Comparison of ENCODE assay signal across 26 cellular contexts in genomic region chr11:131687291-131688055, GRCh38.
DNase-seq lines count a peak whose midpoint lies in the region; ATAC-seq, FAIRE-seq and TF ChIP-seq lines count a peak whose summit lies in the region.
"Had no signal": no experiment of that assay in that cellular context is flagged by ENCODE, and none has a peak within 500 bp of the region (broad histone marks: within the 10 kb centered on the region; RNA-seq: fewer than 3 reads in every experiment).

No MANE protein-coding gene starts in this region.

- H4K91ac ChIP-seq in neuronal stem cell (ENCODE audit: low read depth, low read length, poor library complexity): no peak overlapping the region

- H3K36me3 ChIP-seq in neuronal stem cell (replicated peaks in 1 of 2; ENCODE audit: control insufficient read depth in 2 of 2, insufficient read depth in 2 of 2, low read length in 2 of 2) (no peaks in the 10 kb centered on the region), suprapubic skin (no peaks in the 10 kb centered on the region)
- H3K36me3 ChIP-seq: MG63, uterus had no signal

- CTCF ChIA-PET in WTC11 (lab: Charles Lee): interaction anchor here (0.5 to 3.1 kb wide), 39 partner anchors 9 to 715 kb away, joined by 3 to 23 read pairs (median 4); no protein-coding TSS in a partner anchor

- intact Hi-C loops in right cardiac atrium (cut with DNase I): no loop called here
- intact Hi-C loops in left cardiac atrium (cut with DNase I): no loop called here

- peak overlapping the region; percentile 66 for H2AK5ac ChIP-seq in neuronal stem cell (ENCODE audit: low read depth, low read length)

- H3K27me3 ChIP-seq in right cardiac atrium (ENCODE audit: control insufficient read depth, insufficient read depth) (no peaks in the 10 kb centered on the region), neuronal stem cell (ENCODE audit: control insufficient read depth in 3 of 3, insufficient read depth in 3 of 3, low read depth in 1 of 3, low read length in 3 of 3) (peaks cover 0 to 2% (median 0%) of the 10 kb centered on the region in 3 experiments), suprapubic skin (peaks cover 42% of the 10 kb centered on the region)
- H3K27me3 ChIP-seq: uterus had no signal

- peak in 2 of 3 donors; percentile 39 to 44 for DNase-seq in right cardiac atrium
- DNase-seq in left cardiac atrium: no peak
- DNase-seq in ecto neural progenitor cell (ENCODE audit: low spot score): peak; percentile 50
- no peak for DNase-seq in neuronal stem cell (ENCODE audit: low spot score)
- DNase-seq in iPS-NIHi7 (ENCODE audit: extremely low spot score): no peak
- DNase-seq in WTC11 (ENCODE audit: low spot score): no peak
- DNase-seq in suprapubic skin (ENCODE audit: low spot score in 2 of 2): no peak
- DNase-seq in GM12891 (ENCODE audit: insufficient read length, low spot score): no peak
- DNase-seq: activated CD4-positive, alpha-beta T cell treated with anti-CD3 and anti-CD28 coated beads for 1 hour; activated naive CD4-positive, alpha-beta T cell treated with anti-CD3 and anti-CD28 coated beads, Interleukin-2, amount 50 U/mL, for 16 hours; amniotic stem cell; CD8-positive, alpha-beta T cell; effector CD4-positive, alpha-beta T cell; NCI-H2029; NCI-H524 treated with DMSO at 0.1 percent for 48 hours; stimulated activated naive CD4-positive, alpha-beta T cell had no signal

- no peak overlapping the region for H3K9ac ChIP-seq in neuronal stem cell (ENCODE audit: low read depth, low read length, poor library complexity)

- no peaks in the 10 kb centered on the region for H3K79me1 ChIP-seq in neuronal stem cell (ENCODE audit: low read depth, low read length)

- H2AFZ ChIP-seq in neuronal stem cell (ENCODE audit: low read length): no peak overlapping the region

- H3K4me3 ChIP-seq in right cardiac atrium (ENCODE audit: low read length): no peak overlapping the region
- H3K4me3 ChIP-seq in neuronal stem cell (ENCODE audit: low read length in 2 of 2): no peak overlapping the region
- H3K4me3 ChIP-seq in suprapubic skin: no peak overlapping the region
- H3K4me3 ChIP-seq: uterus had no signal

- H3K27ac ChIP-seq in right cardiac atrium (ENCODE audit: low read length) (no peak overlapping the region), neuronal stem cell (replicated peaks; ENCODE audit: low read length) (no peak overlapping the region), suprapubic skin (no peak overlapping the region)
- H3K27ac ChIP-seq: epithelial cell of prostate, HL-60, psoas muscle, uterus had no signal

- H3K27ac Mint-ChIP-seq in WTC11: no peak overlapping the region
- H3K27ac Mint-ChIP-seq: activated T-helper 2 cell treated with anti-CD3 and anti-CD28 coated beads, Interferon-gamma antibody, Interleukin-2, Interleukin-4, amounts not matched to agents 10 μg/mL and 5 μg/mL and 100 μg/mL, durations not matched to agents 14 hours and 24 hours and 36 hours; CD8-positive, alpha-beta T cell; naive thymus-derived CD4-positive, alpha-beta T cell had no signal

- no peaks in the 10 kb centered on the region for H3K36me3 Mint-ChIP-seq in WTC11
- H3K36me3 Mint-ChIP-seq: CD8-positive, alpha-beta T cell; naive thymus-derived CD4-positive, alpha-beta T cell had no signal

- peaks cover 17% of the 10 kb centered on the region for H3K27me3 Mint-ChIP-seq in WTC11 (ENCODE audit: low read depth)

- no peak overlapping the region for H2BK12ac ChIP-seq in neuronal stem cell (ENCODE audit: low read length)

- H2BK5ac ChIP-seq in neuronal stem cell (ENCODE audit: low read length): no peak overlapping the region

- no peak overlapping the region for H3K4me2 ChIP-seq in neuronal stem cell (ENCODE audit: insufficient read depth, low read length, poor library complexity, severe bottlenecking)

- no peak overlapping the region for H3K4ac ChIP-seq in neuronal stem cell (ENCODE audit: low read length)

- no peak for TF ChIP-seq CTCF in WTC11 (IDR thresholded peaks at IDR 0.05)
- no peak for TF ChIP-seq CTCF in suprapubic skin (IDR thresholded peaks at IDR 0.05)

- H2BK15ac ChIP-seq in neuronal stem cell (ENCODE audit: low read length): peak overlapping the region; percentile 10

- no peak overlapping the region for H4K8ac ChIP-seq in neuronal stem cell (ENCODE audit: low read depth, low read length)

- no peak for FAIRE-seq in GM12891 (lab: Jason Lieb, UNC)
- FAIRE-seq: GM18507, islet of Langerhans had no signal

- H3K14ac ChIP-seq in neuronal stem cell (ENCODE audit: low read length): no peak overlapping the region

- peak overlapping the region; percentile 6 for H3K18ac ChIP-seq in neuronal stem cell (ENCODE audit: low read length)

- H3K9me3 ChIP-seq in right cardiac atrium (ENCODE audit: control insufficient read depth, low read length) (no peaks in the 10 kb centered on the region), neuronal stem cell (replicated peaks in 1 of 2; ENCODE audit: control insufficient read depth in 2 of 2, insufficient read depth in 1 of 2, low read depth in 1 of 2, low read length in 2 of 2) (no peaks in the 10 kb centered on the region), suprapubic skin (no peaks in the 10 kb centered on the region)
- H3K9me3 ChIP-seq: MG63, psoas muscle, uterus had no signal

- H3K9me3 Mint-ChIP-seq in WTC11: no peaks in the 10 kb centered on the region
- H3K9me3 Mint-ChIP-seq: activated T-helper 2 cell treated with anti-CD3 and anti-CD28 coated beads, Interferon-gamma antibody, Interleukin-2, Interleukin-4, amounts not matched to agents 10 μg/mL and 5 μg/mL and 100 μg/mL, durations not matched to agents 14 hours and 24 hours and 36 hours; CD8-positive, alpha-beta T cell; H9 had no signal

- TF ChIP-seq EP300 in suprapubic skin (IDR thresholded peaks at IDR 0.05): no peak

- no peak for ATAC-seq in right cardiac atrium
- no peak for ATAC-seq in left cardiac atrium
- no peak for ATAC-seq in WTC11
- ATAC-seq: CD8-positive, alpha-beta T cell had no signal

- POLR2A ChIA-PET in WTC11 (lab: Charles Lee): interaction anchor here (0.5 kb wide), 1 partner anchor 405 kb away, joined by 3 read pairs; no protein-coding TSS in a partner anchor

- H2BK120ac ChIP-seq in neuronal stem cell (ENCODE audit: low read depth, low read length): no peak overlapping the region

- H3K4me1 Mint-ChIP-seq in WTC11: 0 out of 2 replicates have a peak, but pooled peaks cover 6% of the 10 kb centered on the region

- H3K4me1 ChIP-seq in right cardiac atrium (ENCODE audit: control insufficient read depth, insufficient read depth, low read length): no peaks in the 10 kb centered on the region
- H3K4me1 ChIP-seq in neuronal stem cell (ENCODE audit: control insufficient read depth in 2 of 2, insufficient read depth in 1 of 2, low read depth in 1 of 2, low read length in 2 of 2): peaks cover 0 to 24% of the 10 kb centered on the region in 2 donors
- H3K4me1 ChIP-seq in suprapubic skin: peaks cover 9% of the 10 kb centered on the region
- H3K4me1 ChIP-seq: psoas muscle, uterus had no signal

- 84% methylated on average over 30 of the region's 30 CpGs for WGBS in right cardiac atrium
- no CpG with 5 or more reads among the region's 30 CpGs for WGBS in neuronal stem cell (ENCODE audit: extremely low coverage in 2 of 2, insufficient read length in 2 of 2, insufficient replicate concordance in 1 of 2), 2 donors
- WGBS in suprapubic skin: 70% methylated on average over 15 of the region's 30 CpGs

- H3K23ac ChIP-seq in neuronal stem cell (ENCODE audit: low read depth, low read length, poor library complexity): no peak overlapping the region

- no peak overlapping the region for H3K4me3 Mint-ChIP-seq in WTC11
- H3K4me3 Mint-ChIP-seq: CD8-positive, alpha-beta T cell; naive thymus-derived CD4-positive, alpha-beta T cell had no signal

- TF ChIP-seq POLR2A in suprapubic skin (IDR thresholded peaks at IDR 0.05) (no peak), GM12891 (IDR thresholded peaks at IDR 0.05; ENCODE audit: low read depth, low read length) (no peak)

TF ChIP-seq in WTC11, 78 proteins besides CTCF, POLR2A, EP300 and RAD21 (continues in another document):
- TF ChIP-seq USF1 (CRISPR knock-in tag; IDR thresholded peaks at IDR 0.05): no peak
- TF ChIP-seq NFATC4 (CRISPR knock-in tag; IDR thresholded peaks at IDR 0.05): no peak
- TF ChIP-seq MYBL2 (CRISPR knock-in tag; IDR thresholded peaks at IDR 0.05): no peak
- TF ChIP-seq NR2C2 (CRISPR knock-in tag; IDR thresholded peaks at IDR 0.05): no peak
- no peak for TF ChIP-seq USF2 (CRISPR knock-in tag; IDR thresholded peaks at IDR 0.05)

TF ChIP-seq in GM12891, 5 proteins besides CTCF, POLR2A, EP300 and RAD21:
- no peak for TF ChIP-seq POLR2AphosphoS5 (IDR thresholded peaks at IDR 0.05; ENCODE audit: low read depth, low read length)
- TF ChIP-seq POU2F2 (IDR thresholded peaks at IDR 0.05; ENCODE audit: low read depth, low read length): no peak
- TF ChIP-seq TAF1 (IDR thresholded peaks at IDR 0.05; ENCODE audit: low read depth, low read length): no peak
- TF ChIP-seq PAX5 (IDR thresholded peaks at IDR 0.05; ENCODE audit: insufficient read depth, low read length, severe bottlenecking): no peak
- TF ChIP-seq SPI1 (IDR thresholded peaks at IDR 0.05; ENCODE audit: low read depth, low read length): no peak

Comparison
In these comparisons a context has a peak if more than half of its experiments do, and no peak if none do; other contexts are left out.
1. DNase-seq: peak in right cardiac atrium (2 of 3) and ecto neural progenitor cell (single experiment); none in left cardiac atrium (single experiment), neuronal stem cell (single experiment), iPS-NIHi7 (single experiment), WTC11 (single experiment), suprapubic skin (0 of 2) and GM12891 (single experiment).